Comparison of ENCODE assay signal across 1 cellular context in the genomic region with DNA sequence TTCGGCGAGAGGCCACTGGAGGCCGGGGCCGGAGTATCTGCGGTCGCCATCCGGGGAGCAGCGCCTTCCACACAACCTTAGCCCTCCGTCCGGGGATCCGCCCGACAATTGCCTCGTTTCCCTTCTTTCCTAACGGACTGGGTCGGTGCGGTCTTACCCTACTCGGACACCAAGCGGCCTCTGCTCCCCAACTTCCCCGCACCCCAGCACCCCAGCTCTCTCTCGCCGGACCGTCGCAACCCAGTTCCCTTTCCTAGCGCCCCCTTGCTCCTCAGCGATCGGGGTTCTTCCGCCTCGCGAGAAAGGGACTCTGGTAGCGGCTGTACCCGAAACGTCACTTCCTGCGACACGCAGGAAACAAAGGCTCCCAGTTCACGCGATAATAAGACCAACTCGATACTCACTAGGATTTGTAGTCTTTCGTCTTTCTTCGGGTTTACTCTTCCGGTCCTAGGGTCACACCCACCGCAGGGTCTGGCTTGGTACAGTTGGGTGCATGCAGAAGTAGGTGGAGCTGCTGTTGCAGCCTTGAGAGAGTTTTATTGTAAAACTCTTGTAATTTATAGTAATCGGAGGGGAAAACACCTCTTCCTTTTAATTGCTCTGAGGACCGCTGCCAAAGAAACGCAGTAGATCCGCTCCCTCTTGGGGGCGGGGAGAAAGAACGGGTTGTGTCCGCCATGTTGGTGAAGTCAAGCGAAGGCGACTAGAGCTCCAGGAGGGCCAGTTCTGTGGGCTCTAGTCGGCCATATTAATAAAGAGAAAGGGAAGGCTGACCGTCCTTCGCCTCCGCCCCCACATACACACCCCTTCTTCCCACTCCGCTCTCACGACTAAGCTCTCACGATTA.
A peak's percentile ranks its signal among the peaks of the same experiment; 100 is the strongest.
TF ChIP-seq lines count a peak whose summit lies in the region.

A gene (plus strand): TSS at position 741 of the 850 bp plus-strand sequence. CDS start 209 bp downstream, outside the sequence.
A gene with protein sequence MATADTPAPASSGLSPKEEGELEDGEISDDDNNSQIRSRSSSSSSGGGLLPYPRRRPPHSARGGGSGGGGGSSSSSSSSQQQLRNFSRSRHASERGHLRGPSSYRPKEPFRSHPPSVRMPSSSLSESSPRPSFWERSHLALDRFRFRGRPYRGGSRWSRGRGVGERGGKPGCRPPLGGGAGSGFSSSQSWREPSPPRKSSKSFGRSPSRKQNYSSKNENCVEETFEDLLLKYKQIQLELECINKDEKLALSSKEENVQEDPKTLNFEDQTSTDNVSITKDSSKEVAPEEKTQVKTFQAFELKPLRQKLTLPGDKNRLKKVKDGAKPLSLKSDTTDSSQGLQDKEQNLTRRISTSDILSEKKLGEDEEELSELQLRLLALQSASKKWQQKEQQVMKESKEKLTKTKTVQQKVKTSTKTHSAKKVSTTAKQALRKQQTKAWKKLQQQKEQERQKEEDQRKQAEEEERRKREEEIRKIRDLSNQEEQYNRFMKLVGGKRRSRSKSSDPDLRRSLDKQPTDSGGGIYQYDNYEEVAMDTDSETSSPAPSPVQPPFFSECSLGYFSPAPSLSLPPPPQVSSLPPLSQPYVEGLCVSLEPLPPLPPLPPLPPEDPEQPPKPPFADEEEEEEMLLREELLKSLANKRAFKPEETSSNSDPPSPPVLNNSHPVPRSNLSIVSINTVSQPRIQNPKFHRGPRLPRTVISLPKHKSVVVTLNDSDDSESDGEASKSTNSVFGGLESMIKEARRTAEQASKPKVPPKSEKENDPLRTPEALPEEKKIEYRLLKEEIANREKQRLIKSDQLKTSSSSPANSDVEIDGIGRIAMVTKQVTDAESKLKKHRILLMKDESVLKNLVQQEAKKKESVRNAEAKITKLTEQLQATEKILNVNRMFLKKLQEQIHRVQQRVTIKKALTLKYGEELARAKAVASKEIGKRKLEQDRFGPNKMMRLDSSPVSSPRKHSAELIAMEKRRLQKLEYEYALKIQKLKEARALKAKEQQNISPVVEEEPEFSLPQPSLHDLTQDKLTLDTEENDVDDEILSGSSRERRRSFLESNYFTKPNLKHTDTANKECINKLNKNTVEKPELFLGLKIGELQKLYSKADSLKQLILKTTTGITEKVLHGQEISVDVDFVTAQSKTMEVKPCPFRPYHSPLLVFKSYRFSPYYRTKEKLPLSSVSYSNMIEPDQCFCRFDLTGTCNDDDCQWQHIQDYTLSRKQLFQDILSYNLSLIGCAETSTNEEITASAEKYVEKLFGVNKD (N-terminal part only) (minus strand): TSS at position 288 of the 850 bp plus-strand sequence. CDS start 238 bp downstream, at position 50.

TF ChIP-seq in HepG2, 621 proteins besides CTCF, POLR2A, EP300 and RAD21 (continued from another document and continues in another):
- TF ChIP-seq, protein P1, sequence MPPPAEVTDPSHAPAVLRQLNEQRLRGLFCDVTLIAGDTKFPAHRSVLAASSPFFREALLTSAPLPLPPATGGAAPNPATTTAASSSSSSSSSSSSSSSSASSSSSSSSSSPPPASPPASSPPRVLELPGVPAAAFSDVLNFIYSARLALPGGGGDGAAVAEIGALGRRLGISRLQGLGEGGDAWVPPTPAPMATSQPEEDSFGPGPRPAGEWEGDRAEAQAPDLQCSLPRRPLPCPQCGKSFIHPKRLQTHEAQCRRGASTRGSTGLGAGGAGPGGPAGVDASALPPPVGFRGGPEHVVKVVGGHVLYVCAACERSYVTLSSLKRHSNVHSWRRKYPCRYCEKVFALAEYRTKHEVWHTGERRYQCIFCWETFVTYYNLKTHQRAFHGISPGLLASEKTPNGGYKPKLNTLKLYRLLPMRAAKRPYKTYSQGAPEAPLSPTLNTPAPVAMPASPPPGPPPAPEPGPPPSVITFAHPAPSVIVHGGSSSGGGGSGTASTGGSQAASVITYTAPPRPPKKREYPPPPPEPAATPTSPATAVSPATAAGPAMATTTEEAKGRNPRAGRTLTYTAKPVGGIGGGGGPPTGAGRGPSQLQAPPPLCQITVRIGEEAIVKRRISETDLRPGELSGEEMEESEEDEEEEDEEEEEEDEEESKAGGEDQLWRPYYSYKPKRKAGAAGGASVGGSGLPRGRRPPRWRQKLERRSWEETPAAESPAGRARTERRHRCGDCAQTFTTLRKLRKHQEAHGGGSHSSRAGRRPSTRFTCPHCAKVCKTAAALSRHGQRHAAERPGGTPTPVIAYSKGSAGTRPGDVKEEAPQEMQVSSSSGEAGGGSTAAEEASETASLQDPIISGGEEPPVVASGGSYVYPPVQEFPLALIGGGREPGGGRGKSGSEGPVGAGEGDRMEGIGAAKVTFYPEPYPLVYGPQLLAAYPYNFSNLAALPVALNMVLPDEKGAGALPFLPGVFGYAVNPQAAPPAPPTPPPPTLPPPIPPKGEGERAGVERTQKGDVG (CRISPR knock-in tag; IDR thresholded peaks at IDR 0.05; ENCODE audit: borderline replicate concordance) = no peak
- TF ChIP-seq, protein P2, sequence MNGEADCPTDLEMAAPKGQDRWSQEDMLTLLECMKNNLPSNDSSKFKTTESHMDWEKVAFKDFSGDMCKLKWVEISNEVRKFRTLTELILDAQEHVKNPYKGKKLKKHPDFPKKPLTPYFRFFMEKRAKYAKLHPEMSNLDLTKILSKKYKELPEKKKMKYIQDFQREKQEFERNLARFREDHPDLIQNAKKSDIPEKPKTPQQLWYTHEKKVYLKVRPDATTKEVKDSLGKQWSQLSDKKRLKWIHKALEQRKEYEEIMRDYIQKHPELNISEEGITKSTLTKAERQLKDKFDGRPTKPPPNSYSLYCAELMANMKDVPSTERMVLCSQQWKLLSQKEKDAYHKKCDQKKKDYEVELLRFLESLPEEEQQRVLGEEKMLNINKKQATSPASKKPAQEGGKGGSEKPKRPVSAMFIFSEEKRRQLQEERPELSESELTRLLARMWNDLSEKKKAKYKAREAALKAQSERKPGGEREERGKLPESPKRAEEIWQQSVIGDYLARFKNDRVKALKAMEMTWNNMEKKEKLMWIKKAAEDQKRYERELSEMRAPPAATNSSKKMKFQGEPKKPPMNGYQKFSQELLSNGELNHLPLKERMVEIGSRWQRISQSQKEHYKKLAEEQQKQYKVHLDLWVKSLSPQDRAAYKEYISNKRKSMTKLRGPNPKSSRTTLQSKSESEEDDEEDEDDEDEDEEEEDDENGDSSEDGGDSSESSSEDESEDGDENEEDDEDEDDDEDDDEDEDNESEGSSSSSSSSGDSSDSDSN (CRISPR knock-in tag; IDR thresholded peaks at IDR 0.05) = peak; percentile 69; the same call in 1 of the 2 replicates
- TF ChIP-seq SPEN (CRISPR knock-in tag; IDR thresholded peaks at IDR 0.05; ENCODE audit: low read depth) (peak; percentile 70; the same call in 1 of the 2 replicates), NR2F2 (IDR thresholded peaks at IDR 0.05; ENCODE audit: borderline replicate concordance, low read depth) (no peak; the same call in 1 of the 2 replicates), ZNF878 (CRISPR knock-in tag; IDR thresholded peaks at IDR 0.05) (peak; percentile 67; the same call in 1 of the 2 replicates), FOXK1 (CRISPR knock-in tag; IDR thresholded peaks at IDR 0.05; ENCODE audit: borderline replicate concordance, low read depth) (peak; percentile 63; the same call in 1 of the 2 replicates), PRPF4 (IDR thresholded peaks at IDR 0.05; ENCODE audit: low read depth, low read length, poor library complexity, severe bottlenecking) (no peak), NR3C1 (CRISPR knock-in tag; IDR thresholded peaks at IDR 0.05) (no peak), ONECUT2 (CRISPR knock-in tag; IDR thresholded peaks at IDR 0.05) (no peak), SATB2 (CRISPR knock-in tag; IDR thresholded peaks at IDR 0.05) (no peak), ZKSCAN5 (CRISPR knock-in tag; IDR thresholded peaks at IDR 0.05) (no peak), SMAD3 (CRISPR knock-in tag; IDR thresholded peaks at IDR 0.05) (no peak; the same call in 1 of the 2 replicates), ZNF17 (CRISPR knock-in tag; IDR thresholded peaks at IDR 0.05) (no peak), SMAD1 (CRISPR knock-in tag; IDR thresholded peaks at IDR 0.05; ENCODE audit: borderline replicate concordance, low read depth) (no peak), ZNF335 (CRISPR knock-in tag; IDR thresholded peaks at IDR 0.05) (peak; percentile 70), AHR (CRISPR knock-in tag; IDR thresholded peaks at IDR 0.05) (no peak), FIP1L1 (IDR thresholded peaks at IDR 0.05; ENCODE audit: borderline replicate concordance, insufficient read depth, low read depth, low read length) (no peak), KLF9 (CRISPR knock-in tag; IDR thresholded peaks at IDR 0.05; ENCODE audit: low read depth) (peak; percentile 99)
- TF ChIP-seq, protein P3, sequence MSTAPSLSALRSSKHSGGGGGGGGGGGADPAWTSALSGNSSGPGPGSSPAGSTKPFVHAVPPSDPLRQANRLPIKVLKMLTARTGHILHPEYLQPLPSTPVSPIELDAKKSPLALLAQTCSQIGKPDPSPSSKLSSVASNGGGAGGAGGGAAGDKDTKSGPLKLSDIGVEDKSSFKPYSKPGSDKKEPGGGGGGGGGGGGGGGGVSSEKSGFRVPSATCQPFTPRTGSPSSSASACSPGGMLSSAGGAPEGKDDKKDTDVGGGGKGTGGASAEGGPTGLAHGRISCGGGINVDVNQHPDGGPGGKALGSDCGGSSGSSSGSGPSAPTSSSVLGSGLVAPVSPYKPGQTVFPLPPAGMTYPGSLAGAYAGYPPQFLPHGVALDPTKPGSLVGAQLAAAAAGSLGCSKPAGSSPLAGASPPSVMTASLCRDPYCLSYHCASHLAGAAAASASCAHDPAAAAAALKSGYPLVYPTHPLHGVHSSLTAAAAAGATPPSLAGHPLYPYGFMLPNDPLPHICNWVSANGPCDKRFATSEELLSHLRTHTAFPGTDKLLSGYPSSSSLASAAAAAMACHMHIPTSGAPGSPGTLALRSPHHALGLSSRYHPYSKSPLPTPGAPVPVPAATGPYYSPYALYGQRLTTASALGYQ (CRISPR knock-in tag; IDR thresholded peaks at IDR 0.05) = no peak
- TF ChIP-seq, protein P4, sequence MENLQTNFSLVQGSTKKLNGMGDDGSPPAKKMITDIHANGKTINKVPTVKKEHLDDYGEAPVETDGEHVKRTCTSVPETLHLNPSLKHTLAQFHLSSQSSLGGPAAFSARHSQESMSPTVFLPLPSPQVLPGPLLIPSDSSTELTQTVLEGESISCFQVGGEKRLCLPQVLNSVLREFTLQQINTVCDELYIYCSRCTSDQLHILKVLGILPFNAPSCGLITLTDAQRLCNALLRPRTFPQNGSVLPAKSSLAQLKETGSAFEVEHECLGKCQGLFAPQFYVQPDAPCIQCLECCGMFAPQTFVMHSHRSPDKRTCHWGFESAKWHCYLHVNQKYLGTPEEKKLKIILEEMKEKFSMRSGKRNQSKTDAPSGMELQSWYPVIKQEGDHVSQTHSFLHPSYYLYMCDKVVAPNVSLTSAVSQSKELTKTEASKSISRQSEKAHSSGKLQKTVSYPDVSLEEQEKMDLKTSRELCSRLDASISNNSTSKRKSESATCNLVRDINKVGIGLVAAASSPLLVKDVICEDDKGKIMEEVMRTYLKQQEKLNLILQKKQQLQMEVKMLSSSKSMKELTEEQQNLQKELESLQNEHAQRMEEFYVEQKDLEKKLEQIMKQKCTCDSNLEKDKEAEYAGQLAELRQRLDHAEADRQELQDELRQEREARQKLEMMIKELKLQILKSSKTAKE (CRISPR knock-in tag; IDR thresholded peaks at IDR 0.05; ENCODE audit: borderline replicate concordance) = peak; percentile 42; the same call in 1 of the 2 replicates
- TF ChIP-seq, protein P5, sequence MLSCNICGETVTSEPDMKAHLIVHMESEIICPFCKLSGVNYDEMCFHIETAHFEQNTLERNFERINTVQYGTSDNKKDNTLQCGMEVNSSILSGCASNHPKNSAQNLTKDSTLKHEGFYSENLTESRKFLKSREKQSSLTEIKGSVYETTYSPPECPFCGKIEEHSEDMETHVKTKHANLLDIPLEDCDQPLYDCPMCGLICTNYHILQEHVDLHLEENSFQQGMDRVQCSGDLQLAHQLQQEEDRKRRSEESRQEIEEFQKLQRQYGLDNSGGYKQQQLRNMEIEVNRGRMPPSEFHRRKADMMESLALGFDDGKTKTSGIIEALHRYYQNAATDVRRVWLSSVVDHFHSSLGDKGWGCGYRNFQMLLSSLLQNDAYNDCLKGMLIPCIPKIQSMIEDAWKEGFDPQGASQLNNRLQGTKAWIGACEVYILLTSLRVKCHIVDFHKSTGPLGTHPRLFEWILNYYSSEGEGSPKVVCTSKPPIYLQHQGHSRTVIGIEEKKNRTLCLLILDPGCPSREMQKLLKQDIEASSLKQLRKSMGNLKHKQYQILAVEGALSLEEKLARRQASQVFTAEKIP (CRISPR knock-in tag; IDR thresholded peaks at IDR 0.05; ENCODE audit: borderline replicate concordance) = no peak
- TF ChIP-seq, protein P6, sequence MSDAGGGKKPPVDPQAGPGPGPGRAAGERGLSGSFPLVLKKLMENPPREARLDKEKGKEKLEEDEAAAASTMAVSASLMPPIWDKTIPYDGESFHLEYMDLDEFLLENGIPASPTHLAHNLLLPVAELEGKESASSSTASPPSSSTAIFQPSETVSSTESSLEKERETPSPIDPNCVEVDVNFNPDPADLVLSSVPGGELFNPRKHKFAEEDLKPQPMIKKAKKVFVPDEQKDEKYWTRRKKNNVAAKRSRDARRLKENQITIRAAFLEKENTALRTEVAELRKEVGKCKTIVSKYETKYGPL (CRISPR knock-in tag; IDR thresholded peaks at IDR 0.05) = no peak
- TF ChIP-seq, protein P7, sequence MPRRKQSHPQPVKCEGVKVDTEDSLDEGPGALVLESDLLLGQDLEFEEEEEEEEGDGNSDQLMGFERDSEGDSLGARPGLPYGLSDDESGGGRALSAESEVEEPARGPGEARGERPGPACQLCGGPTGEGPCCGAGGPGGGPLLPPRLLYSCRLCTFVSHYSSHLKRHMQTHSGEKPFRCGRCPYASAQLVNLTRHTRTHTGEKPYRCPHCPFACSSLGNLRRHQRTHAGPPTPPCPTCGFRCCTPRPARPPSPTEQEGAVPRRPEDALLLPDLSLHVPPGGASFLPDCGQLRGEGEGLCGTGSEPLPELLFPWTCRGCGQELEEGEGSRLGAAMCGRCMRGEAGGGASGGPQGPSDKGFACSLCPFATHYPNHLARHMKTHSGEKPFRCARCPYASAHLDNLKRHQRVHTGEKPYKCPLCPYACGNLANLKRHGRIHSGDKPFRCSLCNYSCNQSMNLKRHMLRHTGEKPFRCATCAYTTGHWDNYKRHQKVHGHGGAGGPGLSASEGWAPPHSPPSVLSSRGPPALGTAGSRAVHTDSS (CRISPR knock-in tag; conservative IDR thresholded peaks at IDR 0.05) = no peak
- TF ChIP-seq, protein P8, sequence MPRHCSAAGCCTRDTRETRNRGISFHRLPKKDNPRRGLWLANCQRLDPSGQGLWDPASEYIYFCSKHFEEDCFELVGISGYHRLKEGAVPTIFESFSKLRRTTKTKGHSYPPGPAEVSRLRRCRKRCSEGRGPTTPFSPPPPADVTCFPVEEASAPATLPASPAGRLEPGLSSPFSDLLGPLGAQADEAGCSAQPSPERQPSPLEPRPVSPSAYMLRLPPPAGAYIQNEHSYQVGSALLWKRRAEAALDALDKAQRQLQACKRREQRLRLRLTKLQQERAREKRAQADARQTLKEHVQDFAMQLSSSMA (CRISPR knock-in tag; IDR thresholded peaks at IDR 0.05) = no peak
